ENCODE assay signal across 10 cellular contexts in genomic region chr9:105242557-105242956, GRCh38. TPM values are rescaled to one million over a fixed set of nuclear protein-coding genes. Genes with fewer than 3 reads are reported as not detected.
DNase-seq lines count a peak whose midpoint lies in the region; ATAC-seq, FAIRE-seq and TF ChIP-seq lines count a peak whose summit lies in the region.
"Had no signal": no experiment of that assay in that cellular context is flagged by ENCODE, and none has a peak within 500 bp of the region (broad histone marks: within the 10 kb centered on the region; RNA-seq: fewer than 3 reads in every experiment).

No MANE protein-coding gene starts in this region.

- TF ChIP-seq EP300 in K562 (IDR thresholded peaks at IDR 0.05; ENCODE audit: low read length): no peak

- no peaks in the 10 kb centered on the region for H4K20me1 ChIP-seq in K562 (replicated peaks; ENCODE audit: control insufficient read depth, insufficient read depth, low read length)

- WGBS in K562 (ENCODE audit: insufficient coverage, low coverage, missing lambda C conversion rate): 2% methylated on average over 4 of the region's 4 CpGs

- CTCF ChIA-PET in K562 (lab: Yijun Ruan, JAX; ENCODE audit: low intra/inter-chr PET ratio): interaction anchor here (0.6 kb wide), 1 partner anchor 177 kb away, joined by 3 read pairs; no protein-coding TSS in a partner anchor
- CTCF ChIA-PET in activated CD8-positive, alpha-beta T cell treated with anti-CD3 and anti-CD28 coated beads, Interleukin-2, amount 10 ng/mL, durations not matched to agents 7 days and 5 days (lab: Charles Lee): interaction anchor here (0.7 kb wide), 1 partner anchor 14 kb away, joined by 3 read pairs; no protein-coding TSS in a partner anchor

- H3K9me3 Mint-ChIP-seq in IgD-negative memory B cell: no peaks in the 10 kb centered on the region
- H3K9me3 Mint-ChIP-seq in activated CD8-positive, alpha-beta T cell treated with anti-CD3 and anti-CD28 coated beads, Interleukin-2, amount 10 ng/mL, durations not matched to agents 7 days and 5 days (ENCODE audit: insufficient read depth): no peaks in the 10 kb centered on the region
- H3K9me3 Mint-ChIP-seq: activated CD4-positive, alpha-beta memory T cell treated with anti-CD3 and anti-CD28 coated beads for 36 hours; stimulated activated effector memory CD8-positive, alpha-beta T cell treated with anti-CD3 and anti-CD28 coated beads, Interleukin-12 subunit alpha, Interleukin-12 subunit beta, amount 100 ng/mL, for 72 hours had no signal

- H2AFZ ChIP-seq in K562 (ENCODE audit: low read depth, low read length): no peak overlapping the region

- ATAC-seq in K562 (no peak), mucosa of descending colon (no peak)
- no peak for ATAC-seq in activated CD8-positive, alpha-beta T cell treated with anti-CD3 and anti-CD28 coated beads, Interleukin-2, amount 10 ng/mL, durations not matched to agents 7 days and 5 days
- ATAC-seq: stimulated activated effector memory CD8-positive, alpha-beta T cell treated with anti-CD3 and anti-CD28 coated beads, Interleukin-12 subunit alpha, Interleukin-12 subunit beta, amount 100 ng/mL, for 72 hours had no signal

- H3K9me3 ChIP-seq in K562 (replicated peaks; ENCODE audit: control insufficient read depth, insufficient read depth, low read depth, low read length): no peaks in the 10 kb centered on the region
- no peaks in the 10 kb centered on the region for H3K9me3 ChIP-seq in iPS-15b (ENCODE audit: control insufficient read depth, insufficient read depth, low read length)
- no peaks in the 10 kb centered on the region for H3K9me3 ChIP-seq in mucosa of descending colon

- no peak overlapping the region for H3K4me3 ChIP-seq in K562
- peak overlapping the region; percentile 14 for H3K4me3 ChIP-seq in iPS-15b (ENCODE audit: low read depth, low read length)
- no peak overlapping the region for H3K4me3 ChIP-seq in mucosa of descending colon
- H3K4me3 ChIP-seq: skin epidermis had no signal

- peak overlapping the region in 2 of 3 donors; percentile 22 to 78 for H3K27ac Mint-ChIP-seq in IgD-negative memory B cell
- H3K27ac Mint-ChIP-seq in activated CD8-positive, alpha-beta T cell treated with anti-CD3 and anti-CD28 coated beads, Interleukin-2, amount 10 ng/mL, durations not matched to agents 7 days and 5 days: no peak overlapping the region
- H3K27ac Mint-ChIP-seq: activated CD4-positive, alpha-beta memory T cell treated with anti-CD3 and anti-CD28 coated beads for 36 hours; stimulated activated effector memory CD8-positive, alpha-beta T cell treated with anti-CD3 and anti-CD28 coated beads, Interleukin-12 subunit alpha, Interleukin-12 subunit beta, amount 100 ng/mL, for 72 hours had no signal

- H3K36me3 ChIP-seq in K562 (ENCODE audit: control insufficient read depth, insufficient read depth, low read length): no peaks in the 10 kb centered on the region
- H3K36me3 ChIP-seq in iPS-15b (ENCODE audit: control insufficient read depth, insufficient read depth, low read length): no peaks in the 10 kb centered on the region
- no peaks in the 10 kb centered on the region for H3K36me3 ChIP-seq in mucosa of descending colon (ENCODE audit: low read depth)

- H3K9ac ChIP-seq in K562 (ENCODE audit: insufficient read depth in 1 of 2, low read depth in 2 of 2, low read length in 2 of 2) (no peak overlapping the region), iPS-15b (ENCODE audit: low read depth, low read length) (no peak overlapping the region)

- no peaks in the 10 kb centered on the region for H3K36me3 Mint-ChIP-seq in IgD-negative memory B cell
- H3K36me3 Mint-ChIP-seq in activated CD8-positive, alpha-beta T cell treated with anti-CD3 and anti-CD28 coated beads, Interleukin-2, amount 10 ng/mL, durations not matched to agents 7 days and 5 days (ENCODE audit: low read depth): no peaks in the 10 kb centered on the region
- H3K36me3 Mint-ChIP-seq: activated CD4-positive, alpha-beta memory T cell treated with anti-CD3 and anti-CD28 coated beads for 36 hours; stimulated activated effector memory CD8-positive, alpha-beta T cell treated with anti-CD3 and anti-CD28 coated beads, Interleukin-12 subunit alpha, Interleukin-12 subunit beta, amount 100 ng/mL, for 72 hours had no signal

- no peaks in the 10 kb centered on the region for H3K79me2 ChIP-seq in K562 (ENCODE audit: control insufficient read depth, insufficient read depth, low read length)

- no peaks in the 10 kb centered on the region for H3K9me1 ChIP-seq in K562 (ENCODE audit: control insufficient read depth, insufficient read depth, low read length)

- H3K27ac ChIP-seq in K562 (ENCODE audit: extremely low read depth, low read depth, low read length) (no peak overlapping the region), substantia nigra (ENCODE audit: low read depth, low read length, poor library complexity, severe bottlenecking) (peak overlapping the region; percentile 81)

- H3K4me3 Mint-ChIP-seq in IgD-negative memory B cell: peak overlapping the region in 2 of 4 donors; percentile 34 to 88
- no peak overlapping the region for H3K4me3 Mint-ChIP-seq in activated CD8-positive, alpha-beta T cell treated with anti-CD3 and anti-CD28 coated beads, Interleukin-2, amount 10 ng/mL, durations not matched to agents 7 days and 5 days
- H3K4me3 Mint-ChIP-seq: activated CD4-positive, alpha-beta memory T cell treated with anti-CD3 and anti-CD28 coated beads for 36 hours; stimulated activated effector memory CD8-positive, alpha-beta T cell treated with anti-CD3 and anti-CD28 coated beads, Interleukin-12 subunit alpha, Interleukin-12 subunit beta, amount 100 ng/mL, for 72 hours had no signal

- no peak for TF ChIP-seq POLR2A in K562 (conservative IDR thresholded peaks at IDR 0.05)

- no peak for TF ChIP-seq CTCF in K562 (IDR thresholded peaks at IDR 0.05 in 2 of 3, conservative IDR thresholded peaks at IDR 0.05 in 1 of 3; ENCODE audit: insufficient read depth in 2 of 3, low read depth in 1 of 3, low read length in 3 of 3)
- no peak for TF ChIP-seq CTCF in GM13977 (IDR thresholded peaks at IDR 0.05; ENCODE audit: extremely low read depth, insufficient read depth, missing control alignments)
- no peak for TF ChIP-seq CTCF in mucosa of descending colon (IDR thresholded peaks at IDR 0.05)

- no peak overlapping the region for H3K4me2 ChIP-seq in K562 (ENCODE audit: insufficient read depth, low read length)

- peaks cover 12% of the 10 kb centered on the region for H3K27me3 Mint-ChIP-seq in IgD-negative memory B cell
- peaks cover 60% of the 10 kb centered on the region for H3K27me3 Mint-ChIP-seq in activated CD8-positive, alpha-beta T cell treated with anti-CD3 and anti-CD28 coated beads, Interleukin-2, amount 10 ng/mL, durations not matched to agents 7 days and 5 days (ENCODE audit: low read depth)

- no peak for TF ChIP-seq RAD21 in K562 (CRISPR knock-in tag; conservative IDR thresholded peaks at IDR 0.05 in 1 of 2, IDR thresholded peaks at IDR 0.05 in 1 of 2)

- no TSS peak for BruUV-seq in K562 (replicated peaks; lab: Mats Ljungman, UMichigan)

- intact Hi-C loops in K562 (cut with micrococcal nuclease): loop anchor here (10.0 kb wide), 1 partner anchor 448 kb away; no protein-coding TSS in a partner anchor
- intact Hi-C loops in mucosa of descending colon (cut with DNase I, micrococcal nuclease): no loop called here

- no peak for FAIRE-seq in K562 (lab: Jason Lieb, UNC)

- DNase-seq in K562 (ENCODE audit: extremely low read depth in 1 of 4, low spot score in 3 of 4): no peak
- DNase-seq in substantia nigra (lab: John Stamatoyannopoulos, UW): no peak
- DNase-seq in GM13977 (ENCODE audit: low spot score): no peak
- DNase-seq in mucosa of descending colon: no peak
- no peak for DNase-seq in activated CD8-positive, alpha-beta T cell treated with anti-CD3 and anti-CD28 coated beads, Interleukin-2, amount 10 ng/mL, durations not matched to agents 7 days and 5 days
- DNase-seq: activated CD4-positive, alpha-beta memory T cell treated with anti-CD3 and anti-CD28 coated beads for 36 hours had no signal

- H3K27me3 ChIP-seq in K562 (ENCODE audit: control insufficient read depth in 2 of 2, insufficient read depth in 2 of 2, low read length in 2 of 2) (peaks cover 11 to 13% of the 10 kb centered on the region in 2 experiments; a peak in 4 of 5 replicates), iPS-15b (ENCODE audit: control insufficient read depth, insufficient read depth, low read length) (no peaks in the 10 kb centered on the region)

- peaks cover 9 to 19% (median 18%) of the 10 kb centered on the region in 3 donors for H3K4me1 Mint-ChIP-seq in IgD-negative memory B cell
- H3K4me1 Mint-ChIP-seq in activated CD8-positive, alpha-beta T cell treated with anti-CD3 and anti-CD28 coated beads, Interleukin-2, amount 10 ng/mL, durations not matched to agents 7 days and 5 days (ENCODE audit: low read depth): peaks cover 21% of the 10 kb centered on the region

- in situ Hi-C loops in K562 (cut with MboI) (no loop called here), GM13977 (cut with MboI; ENCODE audit: low pct_unique_long_range_greater_than_20kb, low sequenced_read_pairs, unreplicated experiment) (no loop called here)

- peaks cover 6 to 16% of the 10 kb centered on the region in 2 experiments; a peak in 4 of 5 replicates for H3K4me1 ChIP-seq in K562 (replicated peaks in 1 of 2; ENCODE audit: control insufficient read depth in 2 of 2, insufficient read depth in 2 of 2, low read length in 2 of 2)
- H3K4me1 ChIP-seq in iPS-15b (ENCODE audit: control insufficient read depth, insufficient read depth, low read length): peaks cover 35% of the 10 kb centered on the region
- peaks cover 20% of the 10 kb centered on the region for H3K4me1 ChIP-seq in mucosa of descending colon (ENCODE audit: low read depth)

- POLR2A ChIA-PET in K562 (lab: Yijun Ruan, JAX): interaction anchor here (0.8 kb wide), 1 partner anchor 11 kb away, joined by 3 read pairs; no protein-coding TSS in a partner anchor
- POLR2A ChIA-PET in activated CD8-positive, alpha-beta T cell treated with anti-CD3 and anti-CD28 coated beads, Interleukin-2, amount 10 ng/mL, durations not matched to agents 7 days and 5 days (lab: Charles Lee): no interaction called here

RNA-seq across cellular contexts. Expression of gene SLC44A1, which starts 1.9 kb away (rescaled TPM):
- polyA plus RNA-seq in IgD-negative memory B cell: 12.1 TPM
- 0.58 and 0.62 TPM in 2 replicates for total RNA-seq in K562 (2011; cell fraction: chromatin; rRNA removed; ENCODE audit: low replicate concordance)
- 0.17 and 0.79 TPM in 2 replicates for total RNA-seq in K562 (2011; cell fraction: nucleolus; rRNA removed)
- 0.51 and 1.1 TPM in 2 replicates for total RNA-seq in K562 (2011; cell fraction: nucleoplasm; rRNA removed)
- total RNA-seq in K562 (2014; rRNA removed): 0.59 and 0.86 TPM in 2 replicates
- 0.40 and 0.51 TPM in 2 replicates for total RNA-seq in K562 (2014; rRNA removed; fragmentation: Illumina TruSeq; extraction: Trizol)
- 0.29 and 0.34 TPM in 2 replicates for total RNA-seq in K562 (2015; rRNA removed; fragmentation: Illumina TruSeq; extraction: Trizol)
- 0.44 and 0.83 TPM in 2 replicates for total RNA-seq in K562 (2021)
- 0.11 and 0.35 TPM in 2 replicates for polyA plus RNA-seq in K562 (2011; rRNA removed)
- 0.19 and 0.27 TPM in 2 replicates for polyA plus RNA-seq in K562 (2011; cell fraction: cytosol; rRNA removed)
- polyA plus RNA-seq in K562 (2011; cell fraction: nucleus; rRNA removed): 0.11 and 0.18 TPM in 2 replicates
- polyA plus RNA-seq in K562 (2012): 0.40 and 0.64 TPM in 2 replicates
- polyA plus RNA-seq in K562 (2014; fragmentation: Illumina TruSeq; extraction: Trizol): 0.22 and 0.30 TPM in 2 replicates
- polyA plus RNA-seq in K562 (2014; fragmentation: Nextera tagmentation; extraction: Ambion mirVana): under 1 TPM; 0.11 to 0.17 TPM
- polyA plus RNA-seq in K562 (2014; rRNA removed): 0.24 and 0.25 TPM in 2 replicates
- polyA minus RNA-seq in K562 (2011; rRNA and poly(A)+ RNA removed): 0.36 and 1.3 TPM in 2 replicates
- polyA minus RNA-seq in K562 (2011; cell fraction: cytosol; rRNA and poly(A)+ RNA removed): 0.10 and 1.2 TPM in 2 replicates
- polyA minus RNA-seq in K562 (2011; cell fraction: nucleus; rRNA and poly(A)+ RNA removed): 0.13 TPM in 1 of 2 replicates, not detected in the other
- total RNA-seq in mucosa of descending colon: 100 to 1,000 TPM in 2 of 3 donors, 10 to 100 TPM in 1; 85.1 to 183 (median 121) TPM
- total RNA-seq in activated CD8-positive, alpha-beta T cell treated with anti-CD3 and anti-CD28 coated beads, Interleukin-2, amount 10 ng/mL, durations not matched to agents 7 days and 5 days: 10 to 100 TPM; 14.1 to 14.3 TPM

Comparison
In these comparisons a context has a peak if more than half of its experiments do, and no peak if none do; other contexts are left out.
1. RNA of gene SLC44A1, which starts 1.9 kb away (total RNA-seq): 85.1 to 183 TPM in mucosa of descending colon and 14.1 to 14.3 TPM in activated CD8-positive, alpha-beta T cell treated with anti-CD3 and anti-CD28 coated beads, Interleukin-2, amount 10 ng/mL, durations not matched to agents 7 days and 5 days; 0.17 to 1.1 TPM in K562; every median in the first group is over 4 times any median in the second.